26 cellular contexts compared by ENCODE assay signal in the genomic region with DNA sequence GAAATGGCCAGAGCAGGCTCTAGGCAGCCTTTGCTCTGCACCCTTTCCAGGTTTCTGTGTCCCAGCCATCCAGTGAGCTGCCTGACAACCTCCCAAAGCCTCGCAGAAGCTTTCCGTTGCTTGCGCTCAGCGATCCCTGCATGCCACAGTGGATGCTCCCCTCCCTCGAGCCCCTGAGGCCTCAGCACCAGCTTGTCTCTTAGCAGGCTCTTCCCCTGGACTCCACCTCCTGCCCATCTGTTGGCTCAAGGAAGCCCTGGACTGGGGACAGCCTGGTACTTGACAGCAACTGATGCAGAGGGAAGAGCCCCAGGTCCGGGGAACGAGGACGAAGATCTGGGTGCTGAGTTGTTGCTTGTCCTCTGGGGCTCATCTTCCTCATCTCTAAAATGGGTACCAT. TPM values are rescaled to one million over a fixed set of nuclear protein-coding genes. Genes with fewer than 3 reads are reported as not detected.
"Had no signal": no experiment of that assay in that cellular context is flagged by ENCODE, and none has a peak within 500 bp of the region (broad histone marks: within the 10 kb centered on the region; RNA-seq: fewer than 3 reads in every experiment).

No MANE protein-coding gene starts in this region.

- H3K27me3 ChIP-seq: body of pancreas had no signal

- DNase-seq: activated CD4-positive, alpha-beta T cell treated with anti-CD3 and anti-CD28 coated beads for 4 hours; activated CD8-positive, alpha-beta memory T cell treated with anti-CD3 and anti-CD28 coated beads, Interleukin-2, amount 50 U/mL, for 4 hours; activated CD8-positive, alpha-beta T cell treated with anti-CD3 and anti-CD28 coated beads for 36 hours; activated effector memory CD4-positive, alpha-beta T cell treated with Interleukin-2 at 50 U/mL for 16 hours; activated naive CD4-positive, alpha-beta T cell; activated T-cell treated with anti-CD3 and anti-CD28 coated beads, Interleukin-2, amount 50 U/mL, for 1 hour; body of pancreas; KG1; NCI-H1092; NCI-H1417; NCI-H1930; NCI-H2171 treated with DMSO at 0.1 percent for 48 hours; NCI-H226; SJCRH30; SK-N-SH; T-helper 1 cell had no signal

- H3K9ac ChIP-seq: SK-N-SH had no signal

- H3K4me2 ChIP-seq: SK-N-SH had no signal

- H3K36me3 ChIP-seq: SJCRH30 had no signal

- H3K4me1 ChIP-seq: body of pancreas, SJCRH30 had no signal

- ATAC-seq: activated CD4-positive, CD25-positive, alpha-beta regulatory T cell treated with anti-CD3 and anti-CD28 coated beads, Interleukin-2, amount 50 U/mL, for 24 hours; activated CD8-positive, alpha-beta T cell treated with anti-CD3 and anti-CD28 coated beads for 36 hours; body of pancreas had no signal

- H3K9me3 ChIP-seq: body of pancreas, SJCRH30, SK-N-SH had no signal

- H3K4me3 ChIP-seq: body of pancreas, SJCRH30 had no signal

- H3K27ac ChIP-seq: body of pancreas, SJCRH30, VCaP had no signal

RNA-seq across cellular contexts. Expression of gene EIF4E1B, which starts 40.0 kb away (rescaled TPM):
- total RNA-seq: activated CD8-positive, alpha-beta T cell treated with anti-CD3 and anti-CD28 coated beads for 36 hours; activated T-helper 1 cell treated with anti-CD3 and anti-CD28 coated beads, Interleukin-12 subunit alpha, Interleukin-12 subunit beta, Interleukin-2, Interleukin-4 antibody, amounts not matched to agents 30 ng/mL and 10 ng/mL and 1 ng/mL, durations not matched to agents 14 hours and 24 hours and 36 hours; aorta; bronchial epithelial cell; LHCN-M2; M059J; NCI-H460; RPMI7951; SJCRH30; T-helper 2 cell treated with Interferon-gamma antibody and Interleukin-4, amounts not matched to agents 100 ng/mL and 5 ng/mL, for 36 hours had no signal
- polyA plus RNA-seq: aorta, SK-N-SH had no signal

RNA-seq across cellular contexts. Expression of gene SNCB, which starts 40.1 kb away (rescaled TPM):
- total RNA-seq: activated T-helper 1 cell treated with anti-CD3 and anti-CD28 coated beads, Interleukin-12 subunit alpha, Interleukin-12 subunit beta, Interleukin-2, Interleukin-4 antibody, amounts not matched to agents 30 ng/mL and 10 ng/mL and 1 ng/mL, durations not matched to agents 14 hours and 24 hours and 36 hours; aorta; body of pancreas; bronchial epithelial cell; M059J; RPMI7951; SJCRH30; T-helper 2 cell treated with Interferon-gamma antibody and Interleukin-4, amounts not matched to agents 100 ng/mL and 5 ng/mL, for 36 hours had no signal
- polyA plus RNA-seq: aorta had no signal
